In genomic region chr11:70202898-70203748, GRCh38 we compare ENCODE assay signal across 8 cellular contexts. TPM values are rescaled to one million over a fixed set of nuclear protein-coding genes. Genes with fewer than 3 reads are reported as not detected.
DNase-seq lines count a peak whose midpoint lies in the region; ATAC-seq and TF ChIP-seq lines count a peak whose summit lies in the region.

Gene FADD (plus strand): TSS chr11:70203296. CDS start chr11:70203460, 164 bp downstream.

- H3K9me3 Mint-ChIP-seq in immature natural killer cell = no peaks in the 10 kb centered on the region

- ATAC-seq in GM18520 (IDR thresholded peaks at IDR 0.05; ENCODE audit: unreplicated experiment) (peak; percentile 60), HG03064 (IDR thresholded peaks at IDR 0.05; ENCODE audit: low read depth, unreplicated experiment) (peak; percentile 63)

- dilution Hi-C loops in mammary epithelial cell (cut with HindIII; ENCODE audit: low sequenced_read_pairs) = no loop called here

- DNase-seq in 8988T (peak; percentile 88), NCI-H2196 treated with DMSO at 0.1 percent for 48 hours (lab: John Stamatoyannopoulos, UW; ENCODE audit: unreplicated experiment) (peak; percentile 90), mammary epithelial cell (peak; percentile 93), immature natural killer cell (peak; percentile 88 to 92 (median 90)), smooth muscle cell of the brain vasculature (ENCODE audit: low read depth, low spot score) (peak; percentile 77)

- H3K4me1 Mint-ChIP-seq in immature natural killer cell = peaks cover 38 to 50% of the 10 kb centered on the region in 2 donors

- H3K27ac Mint-ChIP-seq in immature natural killer cell = peak within 1 kb of the TSS; percentile 92 to 97 (median 96)

- no peaks in the 10 kb centered on the region for H3K27me3 ChIP-seq in mammary epithelial cell (ENCODE audit: insufficient read depth, low read length)

- H3K36me3 ChIP-seq in mammary epithelial cell (ENCODE audit: insufficient read depth, low read length) = peaks cover 10% of the 10 kb centered on the region

- peaks cover 22% of the 10 kb centered on the region for H3K4me1 ChIP-seq in mammary epithelial cell (ENCODE audit: insufficient read depth, low read length)

- no peaks in the 10 kb centered on the region for H3K9me3 ChIP-seq in mammary epithelial cell (replicated peaks; ENCODE audit: insufficient read depth, low read length)

- peaks cover 47% of the 10 kb centered on the region for H3K79me2 ChIP-seq in mammary epithelial cell (ENCODE audit: insufficient read depth, low read length)

- peak within 1 kb of the TSS; percentile 72 for H2AFZ ChIP-seq in mammary epithelial cell (ENCODE audit: low read depth, low read length)

- H3K4me3 ChIP-seq in WI38 (ENCODE audit: low read depth, low read length) = peak within 1 kb of the TSS; percentile 97
- peak within 1 kb of the TSS; percentile 90 to 93 (median 91) for H3K4me3 ChIP-seq in mammary epithelial cell (replicated peaks in 1 of 3; ENCODE audit: insufficient read depth in 1 of 3, low read depth in 2 of 3, low read length in 3 of 3)

- no TSS peak for BruUV-seq in mammary epithelial cell (replicated peaks; lab: Mats Ljungman, UMichigan)

- intact Hi-C loops in mammary epithelial cell (cut with micrococcal nuclease) = loop anchor here (1.0 to 10.0 kb wide), 2 partner anchors 67 to 192 kb away; partner anchors contain the start of genes CTTN and PPFIA1

- peaks cover 0 to 12% (median 3%) of the 10 kb centered on the region in 3 donors for H3K36me3 Mint-ChIP-seq in immature natural killer cell

- H3K4me3 Mint-ChIP-seq in immature natural killer cell = peak within 1 kb of the TSS; percentile 89 to 97 (median 96)

- no peak for TF ChIP-seq CTCF in WI38 (IDR thresholded peaks at IDR 0.05; ENCODE audit: low read depth, low read length)
- TF ChIP-seq CTCF in mammary epithelial cell (conservative IDR thresholded peaks at IDR 0.05 in 1 of 2, IDR thresholded peaks at IDR 0.05 in 1 of 2; ENCODE audit: extremely low read depth in 1 of 2, insufficient read depth in 1 of 2, low read depth in 1 of 2, low read length in 2 of 2) = no peak

- 2% methylated on average over 56 of the region's 91 CpGs for WGBS in mammary epithelial cell (ENCODE audit: low coverage, missing lambda C conversion rate)

- peak within 1 kb of the TSS; percentile 91 for H3K27ac ChIP-seq in mammary epithelial cell (ENCODE audit: insufficient read depth, low read depth, low read length)

- H3K4me2 ChIP-seq in mammary epithelial cell (ENCODE audit: insufficient read depth, low read depth, low read length) = peak within 1 kb of the TSS; percentile 85

- CTCF ChIA-PET in mammary epithelial cell (lab: Charles Lee; ENCODE audit: low non-redundant PET) = interaction anchor here (0.7 kb wide), 1 partner anchor 43 kb away, joined by 3 read pairs; no protein-coding TSS in a partner anchor

- H3K9ac ChIP-seq in mammary epithelial cell (ENCODE audit: insufficient read depth, low read length) = peak within 1 kb of the TSS; percentile 94

- no peaks in the 10 kb centered on the region for H4K20me1 ChIP-seq in mammary epithelial cell (ENCODE audit: insufficient read depth, low read length)

- peaks cover 12 to 23% (median 22%) of the 10 kb centered on the region in 3 donors for H3K27me3 Mint-ChIP-seq in immature natural killer cell (ENCODE audit: low read depth in 3 of 3)

- in situ Hi-C loops in mammary epithelial cell (cut with MboI; ENCODE audit: low sequenced_read_pairs in 2 of 2) = no loop called here

RNA-seq across cellular contexts. Expression of gene FADD, which starts in this region (rescaled TPM):
- total RNA-seq in mammary epithelial cell = 10 to 100 TPM; 31.8 to 45.0 TPM
- polyA plus RNA-seq in mammary epithelial cell = 49.6 TPM
- polyA minus RNA-seq in mammary epithelial cell = 55.4 TPM
- polyA plus RNA-seq in immature natural killer cell = 10 to 100 TPM in 2 of 3 donors, 1 to 10 TPM in 1; 9.6 to 21.5 (median 12.6) TPM

Comparison
In these comparisons a context has a peak if more than half of its experiments do, and no peak if none do; other contexts are left out.
1. Peak in every context shown above with its lines: DNase-seq, ATAC-seq, H3K4me3 ChIP-seq and H3K27ac ChIP-seq.